36 cellular contexts compared by ENCODE assay signal in the genomic region with DNA sequence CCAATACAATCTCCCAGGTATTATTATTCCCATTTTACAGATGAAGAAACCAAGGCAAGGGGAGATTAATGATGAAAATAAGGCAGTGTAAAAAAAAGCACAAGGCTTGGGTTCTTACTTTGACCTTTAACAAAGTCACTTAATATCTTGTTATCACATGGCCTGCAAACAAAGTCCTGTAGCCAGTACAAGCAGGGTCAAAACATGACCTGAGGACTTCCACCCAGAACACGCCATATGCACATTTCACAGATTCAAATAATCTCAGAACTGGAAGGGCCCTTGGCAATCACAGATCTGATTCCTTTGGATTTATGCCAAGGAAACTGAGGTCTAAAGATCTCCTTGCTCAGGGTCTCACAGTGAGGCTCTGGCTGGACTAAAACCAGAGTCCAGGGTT.
A peak's percentile ranks its signal among the peaks of the same experiment; 100 is the strongest.
DNase-seq lines count a peak whose midpoint lies in the region; ATAC-seq, FAIRE-seq and TF ChIP-seq lines count a peak whose summit lies in the region.
"Had no signal": no experiment of that assay in that cellular context is flagged by ENCODE, and none has a peak within 500 bp of the region (broad histone marks: within the 10 kb centered on the region; RNA-seq: fewer than 3 reads in every experiment).

No MANE protein-coding gene starts in this region.

- no peak for TF ChIP-seq POLR2A in HepG2 (IDR thresholded peaks at IDR 0.05; ENCODE audit: insufficient read depth in 1 of 2, low read depth in 2 of 2, low read length in 2 of 2)
- no peak for TF ChIP-seq POLR2A in tibial nerve (IDR thresholded peaks at IDR 0.05)

- DNase-seq in HepG2 (ENCODE audit: low spot score) (no peak), left lobe of liver (ENCODE audit: low spot score) (no peak), small intestine (peak; percentile 59), tibial nerve (ENCODE audit: low spot score in 2 of 2) (no peak), chondrocyte (ENCODE audit: low spot score) (no peak), SIG-M5 treated with dmso at 0.1 percent for 504 hours (lab: John Stamatoyannopoulos, UW; ENCODE audit: unreplicated experiment) (no peak)
- DNase-seq: 8988T; ACHN; AML-193; BE2C; C1 segment of cervical spinal cord; Caco-2; Calu3; CD4-positive, alpha-beta memory T cell; CD4-positive, alpha-beta T cell; CD4-positive, CD25-positive, alpha-beta regulatory T cell; CD8-positive, alpha-beta memory T cell; CD8-positive, alpha-beta T cell; COR-L47; DMS 273 treated with DMSO at 0.1 percent for 48 hours; DMS153; DMS53; DMS79; DMS79 treated with DMSO at 0.1 percent for 48 hours; DND-41; EL had no signal

- H3K4me2 ChIP-seq in HepG2 (ENCODE audit: low read depth, low read length), result no peak overlapping the region
- peak overlapping the region; percentile 7; the same call in 1 of the 2 replicates for H3K4me2 ChIP-seq in BLaER1
- H3K4me2 ChIP-seq: A549 had no signal

- no peak overlapping the region for H3K4me3 Mint-ChIP-seq in chondrocyte (ENCODE audit: unreplicated experiment)
- H3K4me3 Mint-ChIP-seq: B cell; CD14-positive monocyte; CD4-positive, alpha-beta memory T cell; CD4-positive, alpha-beta T cell; CD4-positive, CD25-positive, alpha-beta regulatory T cell; CD8-positive, alpha-beta memory T cell; CD8-positive, alpha-beta T cell had no signal

- peaks cover 3 to 28% (median 25%) of the 10 kb centered on the region in 4 donors for H3K4me1 ChIP-seq in liver (ENCODE audit: control insufficient read depth in 4 of 4, insufficient read depth in 4 of 4, low read length in 3 of 4)
- H3K4me1 ChIP-seq in HepG2 (ENCODE audit: insufficient read depth, low read length), result no peaks in the 10 kb centered on the region; the same call in 1 of the 2 replicates
- H3K4me1 ChIP-seq in BLaER1, result peaks cover 99% of the 10 kb centered on the region
- peaks cover 0 to 3% of the 10 kb centered on the region in 2 donors for H3K4me1 ChIP-seq in small intestine (ENCODE audit: control insufficient read depth in 2 of 2, insufficient read depth in 1 of 2, low read depth in 1 of 2, low read length in 1 of 2)
- no peaks in the 10 kb centered on the region for H3K4me1 ChIP-seq in tibial nerve

- H3K36me3 Mint-ChIP-seq in chondrocyte (ENCODE audit: low read depth), result no peaks in the 10 kb centered on the region
- H3K36me3 Mint-ChIP-seq: CD14-positive monocyte; CD4-positive, alpha-beta memory T cell; CD4-positive, CD25-positive, alpha-beta regulatory T cell; CD8-positive, alpha-beta memory T cell; CD8-positive, alpha-beta T cell had no signal

- in situ Hi-C loops in HepG2 (cut with HindIII; ENCODE audit: extremely low pct_ligation_motif_present, low pct_unique_long_range_greater_than_20kb), result no loop called here

- H3K4me3 ChIP-seq in liver (ENCODE audit: low read depth in 1 of 3, low read length in 3 of 3), result no peak overlapping the region
- H3K4me3 ChIP-seq in HepG2 (replicated peaks in 1 of 3; ENCODE audit: insufficient read depth in 1 of 3, low read depth in 2 of 3, low read length in 3 of 3), result no peak overlapping the region
- H3K4me3 ChIP-seq in BLaER1, result no peak overlapping the region
- no peak overlapping the region for H3K4me3 ChIP-seq in small intestine (ENCODE audit: low read depth in 1 of 2, low read length in 2 of 2)
- no peak overlapping the region for H3K4me3 ChIP-seq in tibial nerve
- H3K4me3 ChIP-seq: A549; BLaER1 treated with 17β-estradiol and CSF1 and Interleukin-3, amounts not matched to agents 10 nM and 100 nM had no signal

- H3K9me3 Mint-ChIP-seq in chondrocyte (ENCODE audit: low read depth), result no peaks in the 10 kb centered on the region
- H3K9me3 Mint-ChIP-seq: CD14-positive monocyte; CD4-positive, alpha-beta memory T cell; CD4-positive, alpha-beta T cell; CD4-positive, CD25-positive, alpha-beta regulatory T cell; CD8-positive, alpha-beta memory T cell; CD8-positive, alpha-beta T cell had no signal

- H3K9ac ChIP-seq in liver (ENCODE audit: low read depth in 1 of 2, low read length in 2 of 2) (no peak overlapping the region), HepG2 (ENCODE audit: insufficient read depth, low read depth, low read length) (no peak overlapping the region), BLaER1 (no peak overlapping the region)
- H3K9ac ChIP-seq: BLaER1 treated with 17β-estradiol and CSF1 and Interleukin-3, amounts not matched to agents 10 nM and 100 nM had no signal

- H3K4me1 Mint-ChIP-seq in chondrocyte (ENCODE audit: low read depth), result peaks cover 40% of the 10 kb centered on the region
- H3K4me1 Mint-ChIP-seq: B cell; CD14-positive monocyte; CD4-positive, alpha-beta memory T cell; CD4-positive, CD25-positive, alpha-beta regulatory T cell; CD8-positive, alpha-beta memory T cell had no signal

- H3K27me3 ChIP-seq in liver (ENCODE audit: control insufficient read depth in 4 of 4, insufficient read depth in 4 of 4, low read length in 3 of 4) (no peaks in the 10 kb centered on the region), HepG2 (ENCODE audit: control insufficient read depth in 1 of 2, insufficient read depth in 2 of 2, low read length in 2 of 2) (peaks cover 0 to 4% of the 10 kb centered on the region in 2 experiments; a peak in 1 of 5 replicates), BLaER1 (no peaks in the 10 kb centered on the region), small intestine (ENCODE audit: control insufficient read depth in 2 of 2, insufficient read depth in 2 of 2, low read length in 2 of 2) (no peaks in the 10 kb centered on the region), tibial nerve (no peaks in the 10 kb centered on the region)
- H3K27me3 ChIP-seq: BE2C; BLaER1 treated with 17β-estradiol and CSF1 and Interleukin-3, amounts not matched to agents 10 nM and 100 nM had no signal

- POLR2A ChIA-PET in HepG2 (lab: Yijun Ruan, JAX), result no interaction called here

- H3K36me3 ChIP-seq in liver (ENCODE audit: control insufficient read depth in 4 of 4, insufficient read depth in 3 of 4, low read depth in 1 of 4, low read length in 3 of 4) (no peaks in the 10 kb centered on the region), HepG2 (replicated peaks in 1 of 2; ENCODE audit: control insufficient read depth in 1 of 2, insufficient read depth in 2 of 2, low read length in 2 of 2) (no peaks in the 10 kb centered on the region), BLaER1 (no peaks in the 10 kb centered on the region), small intestine (ENCODE audit: control insufficient read depth in 2 of 2, insufficient read depth in 2 of 2, low read length in 2 of 2) (no peaks in the 10 kb centered on the region), tibial nerve (no peaks in the 10 kb centered on the region)
- H3K36me3 ChIP-seq: BE2C; BLaER1 treated with 17β-estradiol and CSF1 and Interleukin-3, amounts not matched to agents 10 nM and 100 nM had no signal

- intact Hi-C loops in HepG2 (cut with micrococcal nuclease; ENCODE audit: unreplicated experiment), result no loop called here

- H3K27ac ChIP-seq in liver (ENCODE audit: low read depth in 1 of 2, low read length in 2 of 2) (no peak overlapping the region), HepG2 (ENCODE audit: extremely low read length, insufficient read depth, low read length) (no peak overlapping the region), BLaER1 (no peak overlapping the region), small intestine (ENCODE audit: low read depth in 1 of 2, low read length in 1 of 2) (no peak overlapping the region), tibial nerve (no peak overlapping the region)
- H3K27ac ChIP-seq: 22Rv1; A549; BLaER1 treated with 17β-estradiol and CSF1 and Interleukin-3, amounts not matched to agents 10 nM and 100 nM; C4-2B had no signal

- no peaks in the 10 kb centered on the region for H3K9me3 ChIP-seq in liver (ENCODE audit: control insufficient read depth in 4 of 4, low read length in 3 of 4)
- H3K9me3 ChIP-seq in HepG2 (ENCODE audit: low read length), result no peaks in the 10 kb centered on the region
- H3K9me3 ChIP-seq in BLaER1, result no peaks in the 10 kb centered on the region
- no peaks in the 10 kb centered on the region for H3K9me3 ChIP-seq in small intestine (ENCODE audit: control insufficient read depth, low read depth)
- H3K9me3 ChIP-seq in tibial nerve, result no peaks in the 10 kb centered on the region
- H3K9me3 ChIP-seq: A549; BE2C; BLaER1 treated with 17β-estradiol and CSF1 and Interleukin-3, amounts not matched to agents 10 nM and 100 nM; Caco-2 had no signal

- no peak overlapping the region for H3K27ac Mint-ChIP-seq in chondrocyte (ENCODE audit: unreplicated experiment)
- H3K27ac Mint-ChIP-seq: B cell; CD14-positive monocyte; CD4-positive, alpha-beta memory T cell; CD4-positive, alpha-beta T cell; CD4-positive, CD25-positive, alpha-beta regulatory T cell; CD8-positive, alpha-beta memory T cell; CD8-positive, alpha-beta T cell had no signal

- 32% methylated on average over 1 of the region's 1 CpG for WGBS in liver
- WGBS in HepG2 (ENCODE audit: low lambda C conversion rate), result 45% methylated on average over 1 of the region's 1 CpG
- 48 to 81% (median 52%) methylated on average over 1 of the region's 1 CpG for WGBS in small intestine, 3 donors
- WGBS in tibial nerve, 2 donors, result 79 to 94% methylated on average over 1 of the region's 1 CpG

- BruUV-seq in HepG2 (replicated peaks; lab: Mats Ljungman, UMichigan), result no TSS peak

- ATAC-seq in HepG2, result no peak
- ATAC-seq in left lobe of liver, result peak; percentile 24
- ATAC-seq: A549; CD8-positive, alpha-beta T cell had no signal

- H3K79me2 ChIP-seq in HepG2 (ENCODE audit: insufficient read depth, low read length), result no peaks in the 10 kb centered on the region

- FAIRE-seq in HepG2 (lab: Jason Lieb, UNC) (no peak), small intestine (lab: Jason Lieb, UNC) (no peak)
- FAIRE-seq: A204.1, A549, D721Med had no signal

- TF ChIP-seq CTCF in liver (IDR thresholded peaks at IDR 0.05; ENCODE audit: low read depth, low read length, missing input control), result no peak
- no peak for TF ChIP-seq CTCF in HepG2 (CRISPR knock-in tag; IDR thresholded peaks at IDR 0.05)
- no peak for TF ChIP-seq CTCF in tibial nerve (IDR thresholded peaks at IDR 0.05)
- TF ChIP-seq CTCF in chondrocyte (IDR thresholded peaks at IDR 0.05), result no peak

- H3K27me3 Mint-ChIP-seq in chondrocyte (ENCODE audit: low read depth), result no peaks in the 10 kb centered on the region
- H3K27me3 Mint-ChIP-seq: CD4-positive, alpha-beta memory T cell had no signal

- H2AFZ ChIP-seq in HepG2 (ENCODE audit: low read length), result no peak overlapping the region

- CTCF ChIA-PET in HepG2 (lab: Yijun Ruan, JAX; ENCODE audit: low intra/inter-chr PET ratio, low total read pairs), result no interaction called here

- no peak for TF ChIP-seq RAD21 in liver (IDR thresholded peaks at IDR 0.05)
- no peak for TF ChIP-seq RAD21 in HepG2 (CRISPR knock-in tag; IDR thresholded peaks at IDR 0.05)

- no peaks in the 10 kb centered on the region for H4K20me1 ChIP-seq in HepG2 (ENCODE audit: insufficient read depth, low read length)
- H4K20me1 ChIP-seq in BLaER1, result no peaks in the 10 kb centered on the region

- TF ChIP-seq EP300 in HepG2 (IDR thresholded peaks at IDR 0.05; ENCODE audit: low read depth in 2 of 2, low read length in 2 of 2) (no peak), HepG2 (CRISPR knock-in tag; IDR thresholded peaks at IDR 0.05; ENCODE audit: borderline replicate concordance) (no peak), tibial nerve (IDR thresholded peaks at IDR 0.05) (no peak)

TF ChIP-seq in HepG2, 621 proteins besides CTCF, POLR2A, EP300 and RAD21 (continues in another document):
- TF ChIP-seq DNMT1 (CRISPR knock-in tag; IDR thresholded peaks at IDR 0.05) (no peak), ESRRA (CRISPR knock-in tag; IDR thresholded peaks at IDR 0.05; ENCODE audit: low read depth) (no peak), DR1 (CRISPR knock-in tag; IDR thresholded peaks at IDR 0.05) (no peak), NKX3-1 (CRISPR knock-in tag; IDR thresholded peaks at IDR 0.05) (no peak)
